Comparison of ENCODE assay signal across 1 cellular context in genomic region chr7:2715341-2716231, GRCh38.
TF ChIP-seq lines count a peak whose summit lies in the region.

No MANE protein-coding gene starts in this region.

TF ChIP-seq in K562, 482 proteins besides CTCF, POLR2A, EP300 and RAD21 (continued from another document and continues in another):
- TF ChIP-seq DEAF1 (CRISPR knock-in tag; IDR thresholded peaks at IDR 0.05) (no peak), PURB (CRISPR knock-in tag; IDR thresholded peaks at IDR 0.05; ENCODE audit: low read depth) (no peak), CBX1 (IDR thresholded peaks at IDR 0.05; ENCODE audit: low read depth) (no peak), TBL1XR1 (IDR thresholded peaks at IDR 0.05; ENCODE audit: low read length in 2 of 2) (0 out of 4 replicates have a peak, but pooled peaks of 1 of the 2 experiments have one; percentile 21), E2F4 (CRISPR knock-in tag; IDR thresholded peaks at IDR 0.05; ENCODE audit: low read depth) (no peak), SP1 (CRISPR knock-in tag; IDR thresholded peaks at IDR 0.05) (no peak), HDGF (IDR thresholded peaks at IDR 0.05) (no peak), KAT8 (IDR thresholded peaks at IDR 0.05; ENCODE audit: low read depth) (no peak), ZNF316 (IDR thresholded peaks at IDR 0.05) (no peak), GTF2E2 (tag; IDR thresholded peaks at IDR 0.05) (no peak), ZNF140 (CRISPR knock-in tag; IDR thresholded peaks at IDR 0.05) (no peak), RBBP5 (IDR thresholded peaks at IDR 0.05; ENCODE audit: borderline replicate concordance, insufficient read depth, low read length, poor library complexity, severe bottlenecking) (no peak), PRPF4 (IDR thresholded peaks at IDR 0.05; ENCODE audit: insufficient read depth, low read depth, low read length, poor library complexity, severe bottlenecking) (no peak), CREM (IDR thresholded peaks at IDR 0.05; ENCODE audit: low read depth) (peak; percentile 65), ZKSCAN1 (IDR thresholded peaks at IDR 0.05; ENCODE audit: low read depth, low read length) (no peak), SIN3B (IDR thresholded peaks at IDR 0.05; ENCODE audit: low read depth) (no peak), MYC (IDR thresholded peaks at IDR 0.05; ENCODE audit: low read depth, low read length) (0 out of 2 replicates have a peak, but pooled peaks have one; percentile 31), MYC (CRISPR knock-in tag; IDR thresholded peaks at IDR 0.05; ENCODE audit: borderline replicate concordance, low read depth) (no peak), FOXA1 (IDR thresholded peaks at IDR 0.05; ENCODE audit: borderline replicate concordance) (no peak), ZNF311 (CRISPR knock-in tag; IDR thresholded peaks at IDR 0.05) (no peak), ZNF133 (CRISPR knock-in tag; IDR thresholded peaks at IDR 0.05) (no peak), EWSR1 (IDR thresholded peaks at IDR 0.05; ENCODE audit: borderline replicate concordance, low read depth, partially characterized antibody) (no peak), VEZF1 (CRISPR knock-in tag; IDR thresholded peaks at IDR 0.05) (no peak), ZNF764 (CRISPR knock-in tag; IDR thresholded peaks at IDR 0.05; ENCODE audit: low read depth) (no peak), ZFPM2 (CRISPR knock-in tag; IDR thresholded peaks at IDR 0.05) (no peak), RNF219 (CRISPR knock-in tag; IDR thresholded peaks at IDR 0.05) (no peak), SIN3A (IDR thresholded peaks at IDR 0.05; ENCODE audit: borderline replicate concordance in 2 of 2, control insufficient read depth in 1 of 2, low read depth in 2 of 2, low read length in 2 of 2) (no peak), DNMT1 (IDR thresholded peaks at IDR 0.05) (no peak), SMARCC2 (IDR thresholded peaks at IDR 0.05; ENCODE audit: low read depth) (no peak), POLR2G (IDR thresholded peaks at IDR 0.05; ENCODE audit: low read depth, low read length) (no peak), CBFA2T3 (IDR thresholded peaks at IDR 0.05) (peak; percentile 19; the same call in 1 of the 2 replicates), BHLHE40 (IDR thresholded peaks at IDR 0.05; ENCODE audit: low read length) (peak; percentile 52; the same call in 1 of the 2 replicates), ZBTB11 (CRISPR knock-in tag; IDR thresholded peaks at IDR 0.05) (no peak), ATF1 (CRISPR knock-in tag; IDR thresholded peaks at IDR 0.05) (no peak), ATF1 (tag; IDR thresholded peaks at IDR 0.05) (peak; percentile 24; the same call in 1 of the 2 replicates), POLR2AphosphoS5 (IDR thresholded peaks at IDR 0.05; ENCODE audit: control insufficient read depth, insufficient read depth, low read depth, low read length) (no peak), ZNF609 (CRISPR knock-in tag; IDR thresholded peaks at IDR 0.05; ENCODE audit: borderline replicate concordance) (no peak), WHSC1 (IDR thresholded peaks at IDR 0.05; ENCODE audit: low read length) (no peak), HOXB6 (CRISPR knock-in tag; IDR thresholded peaks at IDR 0.05; ENCODE audit: borderline replicate concordance) (no peak), E2F1 (CRISPR knock-in tag; IDR thresholded peaks at IDR 0.05) (no peak), CREB1 (IDR thresholded peaks at IDR 0.05) (no peak), CREB1 (CRISPR knock-in tag; IDR thresholded peaks at IDR 0.05) (no peak), CBX3 (IDR thresholded peaks at IDR 0.05; ENCODE audit: borderline replicate concordance in 1 of 2, low read length in 2 of 2) (no peak), RCOR1 (IDR thresholded peaks at IDR 0.05; ENCODE audit: borderline replicate concordance in 1 of 2, low read depth in 2 of 2, low read length in 2 of 2) (0 out of 4 replicates have a peak, but pooled peaks of 1 of the 2 experiments have one; percentile 34), KDM5B (IDR thresholded peaks at IDR 0.05; ENCODE audit: insufficient replicate concordance, low read depth, low read length) (no peak), ZNF655 (CRISPR knock-in tag; IDR thresholded peaks at IDR 0.05) (no peak), HDAC2 (IDR thresholded peaks at IDR 0.05) (0 out of 2 replicates have a peak, but pooled peaks have one; percentile 18), CREB3L1 (IDR thresholded peaks at IDR 0.05; ENCODE audit: borderline replicate concordance, low read depth) (0 out of 2 replicates have a peak, but pooled peaks have one; percentile 11), PRMT5 (CRISPR knock-in tag; IDR thresholded peaks at IDR 0.05) (no peak), PCBP2 (IDR thresholded peaks at IDR 0.05; ENCODE audit: low read depth, low read length, poor library complexity, severe bottlenecking) (no peak)
